12 cellular contexts compared by ENCODE assay signal in the genomic region with DNA sequence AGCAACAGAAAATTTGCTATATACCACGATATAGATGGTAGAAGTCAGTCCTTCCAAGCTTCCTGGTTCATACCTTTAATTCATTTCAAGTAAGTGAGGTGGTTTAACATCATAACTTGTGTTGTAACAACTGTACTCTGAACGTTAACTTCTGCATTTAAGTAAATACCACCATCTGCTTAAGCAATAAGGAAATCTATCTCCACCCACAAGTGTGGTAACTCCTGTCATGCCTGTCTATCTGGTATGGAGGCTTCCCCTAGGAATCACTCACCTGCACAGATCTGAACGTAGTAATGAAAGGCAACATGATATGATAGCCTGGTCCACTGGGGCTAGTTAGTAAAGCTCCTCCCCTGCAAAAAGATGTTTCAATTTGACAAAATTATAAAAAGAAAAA. TPM values are rescaled to one million over a fixed set of nuclear protein-coding genes. Genes with fewer than 3 reads are reported as not detected.
DNase-seq lines count a peak whose midpoint lies in the region; ATAC-seq and TF ChIP-seq lines count a peak whose summit lies in the region.
"Had no signal": no experiment of that assay in that cellular context is flagged by ENCODE, and none has a peak within 500 bp of the region (broad histone marks: within the 10 kb centered on the region; RNA-seq: fewer than 3 reads in every experiment).

No MANE protein-coding gene starts in this region.

- H3K9me3 Mint-ChIP-seq in MCF 10A (ENCODE audit: unreplicated experiment), result no peaks in the 10 kb centered on the region
- H3K9me3 Mint-ChIP-seq: CD4-positive, CD25-positive, alpha-beta regulatory T cell had no signal

- ATAC-seq in upper lobe of right lung (peak; percentile 22), HG03354 (IDR thresholded peaks at IDR 0.05; ENCODE audit: poor library complexity, severe bottlenecking, unreplicated experiment) (no peak)

- no peak for TF ChIP-seq CTCF in MCF 10A (IDR thresholded peaks at IDR 0.05; ENCODE audit: unreplicated experiment)
- TF ChIP-seq CTCF in breast epithelium (IDR thresholded peaks at IDR 0.05), result no peak
- TF ChIP-seq CTCF in fibroblast of villous mesenchyme (IDR thresholded peaks at IDR 0.05; ENCODE audit: insufficient read depth, low read depth, low read length), result no peak
- TF ChIP-seq CTCF in upper lobe of right lung (IDR thresholded peaks at IDR 0.05), result no peak
- TF ChIP-seq CTCF in dorsolateral prefrontal cortex (IDR thresholded peaks at IDR 0.05 in 54 of 56, conservative IDR thresholded peaks at IDR 0.05 in 2 of 56; ENCODE audit: low read depth in 1 of 56, partially characterized antibody in 56 of 56), result no peak

- TF ChIP-seq POLR2A in breast epithelium (IDR thresholded peaks at IDR 0.05), result no peak

- peaks cover 30% of the 10 kb centered on the region for H3K36me3 Mint-ChIP-seq in MCF 10A (ENCODE audit: insufficient read depth, unreplicated experiment)

- H3K4me1 Mint-ChIP-seq in MCF 10A (ENCODE audit: insufficient read depth, unreplicated experiment), result peaks cover 43% of the 10 kb centered on the region

- BruUV-seq in MCF 10A (replicated peaks; lab: Mats Ljungman, UMichigan), result no TSS peak

- H3K4me3 Mint-ChIP-seq in MCF 10A (ENCODE audit: unreplicated experiment), result peak overlapping the region; percentile 94

- H3K36me3 ChIP-seq in breast epithelium (no peaks in the 10 kb centered on the region), upper lobe of right lung (peaks cover 12% of the 10 kb centered on the region)

- no peak overlapping the region for H3K4me3 ChIP-seq in breast epithelium
- no peak overlapping the region for H3K4me3 ChIP-seq in fibroblast of villous mesenchyme (ENCODE audit: low read depth, low read length)
- H3K4me3 ChIP-seq in upper lobe of right lung, result no peak overlapping the region
- H3K4me3 ChIP-seq in dorsolateral prefrontal cortex, result peak overlapping the region in 1 of 59 donors; percentile 96

- DNase-seq in MCF 10A (ENCODE audit: unreplicated experiment) (peak; percentile 63), breast epithelium (ENCODE audit: low spot score in 2 of 2) (no peak), SIG-M5 treated with dmso at 0.1 percent for 504 hours (lab: John Stamatoyannopoulos, UW; ENCODE audit: unreplicated experiment) (peak; percentile 96), fibroblast of villous mesenchyme (ENCODE audit: low read depth) (peak; percentile 45), upper lobe of right lung (no peak), dorsolateral prefrontal cortex (no peak), NCI-H146 treated with DMSO at 0.1 percent for 48 hours (lab: John Stamatoyannopoulos, UW; ENCODE audit: unreplicated experiment) (no peak)
- DNase-seq: activated CD4-positive, alpha-beta T cell treated with anti-CD3 and anti-CD28 coated beads for 4 hours; CD4-positive, CD25-positive, alpha-beta regulatory T cell; islet precursor cell; NCI-H226 had no signal

- peaks cover 0 to 20% of the 10 kb centered on the region in 2 donors for H3K4me1 ChIP-seq in breast epithelium
- peaks cover 19% of the 10 kb centered on the region for H3K4me1 ChIP-seq in upper lobe of right lung

- H3K27me3 ChIP-seq in breast epithelium (no peaks in the 10 kb centered on the region), upper lobe of right lung (no peaks in the 10 kb centered on the region), dorsolateral prefrontal cortex (no peaks in the 10 kb centered on the region)

- H3K27ac Mint-ChIP-seq in MCF 10A (ENCODE audit: low read depth, unreplicated experiment), result peak overlapping the region; percentile 94

- intact Hi-C loops in MCF 10A (cut with micrococcal nuclease), result loop anchor here (2.0 to 10.0 kb wide), 3 partner anchors 35 to 179 kb away; a partner anchor contains a TSS
- intact Hi-C loops in breast epithelium (cut with DNase I; ENCODE audit: low total_unique reads), result no loop called here
- intact Hi-C loops in upper lobe of right lung (cut with DNase I), result no loop called here
- intact Hi-C loops in dorsolateral prefrontal cortex (cut with DNase I), result loop anchor here (10.0 kb wide), 2 partner anchors 81 to 341 kb away; a partner anchor contains a TSS

- no peaks in the 10 kb centered on the region for H3K27me3 Mint-ChIP-seq in MCF 10A (ENCODE audit: insufficient read depth, unreplicated experiment)
- H3K27me3 Mint-ChIP-seq: CD4-positive, CD25-positive, alpha-beta regulatory T cell had no signal

- no peaks in the 10 kb centered on the region for H3K9me3 ChIP-seq in breast epithelium
- H3K9me3 ChIP-seq in upper lobe of right lung, result no peaks in the 10 kb centered on the region

- POLR2A ChIA-PET in MCF 10A (lab: Yijun Ruan, JAX), result interaction anchor here (0.7 to 4.8 kb wide), 14 partner anchors 10 to 451 kb away, joined by 3 to 44 read pairs (median 8); a partner anchor contains a TSS

- H3K27ac ChIP-seq in breast epithelium (peak overlapping the region in 1 of 2 donors; percentile 5), upper lobe of right lung (no peak overlapping the region), dorsolateral prefrontal cortex (no peak overlapping the region)

- CTCF ChIA-PET in MCF 10A (lab: Yijun Ruan, JAX), result interaction anchor here (0.7 to 1.7 kb wide), 4 partner anchors 35 to 338 kb away, joined by 3 to 6 read pairs (median 4); no protein-coding TSS in a partner anchor

RNA-seq across cellular contexts. Expression of a gene that starts 2.3 kb away (rescaled TPM):
- total RNA-seq in MCF 10A (2022) (38.0 and 42.9 TPM in 2 replicates), breast epithelium (10 to 100 TPM; 22.4 to 30.2 (median 23.3) TPM), fibroblast of villous mesenchyme (21.6 and 37.1 TPM in 2 replicates), upper lobe of right lung (24.3 TPM), dorsolateral prefrontal cortex (10 to 100 TPM in 73 of 120 experiments, 1 to 10 TPM in 47; 6.9 to 17.3 (median 10.6) TPM)

RNA-seq across cellular contexts. Expression of a gene that starts 45.9 kb away (rescaled TPM):
- total RNA-seq in MCF 10A (2022) (17.2 and 18.2 TPM in 2 replicates), breast epithelium (10 to 100 TPM; 19.7 to 26.6 (median 23.7) TPM), fibroblast of villous mesenchyme (21.9 and 29.4 TPM in 2 replicates), upper lobe of right lung (21.1 TPM), dorsolateral prefrontal cortex (10 to 100 TPM; 11.4 to 24.8 (median 17.7) TPM)

Comparison
In these comparisons a context has a peak if more than half of its experiments do, and no peak if none do; other contexts are left out.
1. DNase-seq: peak in MCF 10A (single experiment), SIG-M5 treated with dmso at 0.1 percent for 504 hours (single experiment) and fibroblast of villous mesenchyme (single experiment); none in breast epithelium (0 of 2), upper lobe of right lung (single experiment), dorsolateral prefrontal cortex (0 of 10) and NCI-H146 treated with DMSO at 0.1 percent for 48 hours (single experiment).
2. intact Hi-C loops: an anchor here in MCF 10A (2.0 to 10.0 kb wide) and dorsolateral prefrontal cortex (10.0 kb wide); none called in breast epithelium and upper lobe of right lung.